1 cellular context compared by ENCODE assay signal in the genomic region with DNA sequence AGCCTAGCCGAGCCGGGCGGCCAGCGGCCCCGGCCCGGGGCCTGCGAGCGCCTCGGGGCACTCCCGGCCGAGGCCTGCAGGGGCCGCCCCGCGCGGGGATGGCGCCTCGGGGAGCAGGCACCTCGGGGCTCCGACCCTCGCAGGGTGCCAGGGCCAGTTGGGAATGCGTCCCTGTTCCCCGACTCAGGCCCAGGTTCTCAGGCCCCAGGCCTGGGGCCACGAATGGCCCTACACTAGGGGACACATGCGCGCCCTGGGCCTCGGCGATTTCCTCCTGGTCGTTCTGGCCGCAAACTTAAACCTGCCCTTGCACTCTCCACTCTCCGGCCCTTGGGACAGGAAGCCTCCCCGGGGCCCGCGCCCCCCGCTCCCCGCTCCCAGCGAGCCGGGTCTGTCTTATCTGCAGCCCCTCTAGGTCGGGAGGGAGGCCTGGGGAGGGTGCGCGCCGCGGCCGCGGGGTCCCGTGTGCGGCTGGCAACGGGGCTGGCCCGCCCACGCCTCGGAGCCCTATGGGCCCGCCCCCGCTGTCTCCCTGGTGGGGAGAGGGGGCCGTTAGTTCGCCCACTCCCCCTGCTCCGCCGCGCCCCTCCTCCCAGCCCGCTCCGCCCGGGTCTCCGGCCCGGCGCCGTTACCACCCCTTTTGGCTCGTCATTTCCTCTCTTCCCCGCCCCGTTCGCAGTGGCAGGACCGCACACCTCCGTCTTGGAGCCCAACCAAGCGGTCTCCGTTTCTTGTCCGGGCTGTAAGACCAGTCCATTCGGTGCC.
A peak's percentile ranks its signal among the peaks of the same experiment; 100 is the strongest.
TF ChIP-seq lines count a peak whose summit lies in the region.

No MANE protein-coding gene starts in this region.

TF ChIP-seq in GM12878, 131 proteins besides CTCF, POLR2A, EP300 and RAD21:
- TF ChIP-seq HDAC2 (IDR thresholded peaks at IDR 0.05) = peak; percentile 54; the same call in 1 of the 2 replicates
- TF ChIP-seq, protein P1, sequence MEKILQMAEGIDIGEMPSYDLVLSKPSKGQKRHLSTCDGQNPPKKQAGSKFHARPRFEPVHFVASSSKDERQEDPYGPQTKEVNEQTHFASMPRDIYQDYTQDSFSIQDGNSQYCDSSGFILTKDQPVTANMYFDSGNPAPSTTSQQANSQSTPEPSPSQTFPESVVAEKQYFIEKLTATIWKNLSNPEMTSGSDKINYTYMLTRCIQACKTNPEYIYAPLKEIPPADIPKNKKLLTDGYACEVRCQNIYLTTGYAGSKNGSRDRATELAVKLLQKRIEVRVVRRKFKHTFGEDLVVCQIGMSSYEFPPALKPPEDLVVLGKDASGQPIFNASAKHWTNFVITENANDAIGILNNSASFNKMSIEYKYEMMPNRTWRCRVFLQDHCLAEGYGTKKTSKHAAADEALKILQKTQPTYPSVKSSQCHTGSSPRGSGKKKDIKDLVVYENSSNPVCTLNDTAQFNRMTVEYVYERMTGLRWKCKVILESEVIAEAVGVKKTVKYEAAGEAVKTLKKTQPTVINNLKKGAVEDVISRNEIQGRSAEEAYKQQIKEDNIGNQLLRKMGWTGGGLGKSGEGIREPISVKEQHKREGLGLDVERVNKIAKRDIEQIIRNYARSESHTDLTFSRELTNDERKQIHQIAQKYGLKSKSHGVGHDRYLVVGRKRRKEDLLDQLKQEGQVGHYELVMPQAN (conservative IDR thresholded peaks at IDR 0.05) = peak; percentile 75
- no peak for TF ChIP-seq IRF4 (IDR thresholded peaks at IDR 0.05; ENCODE audit: low read depth, low read length)
- TF ChIP-seq PML (IDR thresholded peaks at IDR 0.05; ENCODE audit: low read length) = peak; percentile 83; the same call in 1 of the 2 replicates
- peak; percentile 33 for TF ChIP-seq MYC (IDR thresholded peaks at IDR 0.05; ENCODE audit: insufficient read depth, insufficient read length, insufficient replicate concordance, low read length, severe bottlenecking)
- TF ChIP-seq RELA (IDR thresholded peaks at IDR 0.05; ENCODE audit: borderline replicate concordance, partially characterized antibody) = peak; percentile 41
- TF ChIP-seq BACH1 (IDR thresholded peaks at IDR 0.05; ENCODE audit: borderline replicate concordance) = peak; percentile 68
- TF ChIP-seq ZBED1 (IDR thresholded peaks at IDR 0.05; ENCODE audit: borderline replicate concordance) = 0 out of 2 replicates have a peak, but pooled peaks have one; percentile 8
- no peak for TF ChIP-seq KAT2A (conservative IDR thresholded peaks at IDR 0.05; ENCODE audit: control insufficient read depth, low read depth, low read length)
- TF ChIP-seq LARP7 (IDR thresholded peaks at IDR 0.05) = peak; percentile 95
- peak; percentile 52 for TF ChIP-seq KLF5 (IDR thresholded peaks at IDR 0.05; ENCODE audit: partially characterized antibody)
- TF ChIP-seq POU2F2 (IDR thresholded peaks at IDR 0.05; ENCODE audit: borderline replicate concordance, low read depth, low read length) = peak; percentile 65; the same call in 2 of the 3 replicates
- peak; percentile 91 for TF ChIP-seq POLR2AphosphoS2 (IDR thresholded peaks at IDR 0.05; ENCODE audit: low read depth, low read length)
- peak in 1 of 2 experiments; percentile 94; a peak in 2 of 3 replicates for TF ChIP-seq EGR1 (IDR thresholded peaks at IDR 0.05; ENCODE audit: borderline replicate concordance in 1 of 2, low read depth in 2 of 2, low read length in 2 of 2)
- TF ChIP-seq NR2F1 (conservative IDR thresholded peaks at IDR 0.05) = peak; percentile 46; the same call in 1 of the 2 replicates
- TF ChIP-seq SP1 (IDR thresholded peaks at IDR 0.05; ENCODE audit: low read depth, low read length) = no peak
- TF ChIP-seq SIN3A (IDR thresholded peaks at IDR 0.05; ENCODE audit: low read depth, low read length) = peak; percentile 19; the same call in 1 of the 2 replicates
- TF ChIP-seq YY1 (IDR thresholded peaks at IDR 0.05; ENCODE audit: low read depth, low read length) = peak; percentile 45
- TF ChIP-seq ZNF207 (IDR thresholded peaks at IDR 0.05; ENCODE audit: borderline replicate concordance) = peak; percentile 69; the same call in 1 of the 2 replicates
- peak; percentile 95 for TF ChIP-seq SMARCA5 (IDR thresholded peaks at IDR 0.05)
- TF ChIP-seq BHLHE40 (IDR thresholded peaks at IDR 0.05; ENCODE audit: borderline replicate concordance in 1 of 2, low read depth in 2 of 2, low read length in 1 of 2) = peak; percentile 53 to 77; a peak in 3 of 4 replicates
- TF ChIP-seq CREB1 (IDR thresholded peaks at IDR 0.05; ENCODE audit: low read depth) = peak; percentile 78
- TF ChIP-seq RBBP5 (conservative IDR thresholded peaks at IDR 0.05) = no peak
- TF ChIP-seq NR2C2 (IDR thresholded peaks at IDR 0.05; ENCODE audit: borderline replicate concordance, control insufficient read depth, insufficient read length, low read depth) = no peak
- TF ChIP-seq BCL11A (IDR thresholded peaks at IDR 0.05; ENCODE audit: low read depth, low read length) = no peak
- 0 out of 2 replicates have a peak, but pooled peaks have one; percentile 16 for TF ChIP-seq TCF3 (IDR thresholded peaks at IDR 0.05; ENCODE audit: borderline replicate concordance, insufficient read depth, low read depth, low read length)
- TF ChIP-seq SMAD1 (IDR thresholded peaks at IDR 0.05; ENCODE audit: low read depth, partially characterized antibody) = peak; percentile 64
- peak; percentile 95 for TF ChIP-seq GATAD2B (conservative IDR thresholded peaks at IDR 0.05; ENCODE audit: low read depth)
- 0 out of 2 replicates have a peak, but pooled peaks have one; percentile 2 for TF ChIP-seq TBL1XR1 (IDR thresholded peaks at IDR 0.05; ENCODE audit: low read depth, low read length)
- TF ChIP-seq DPF2 (IDR thresholded peaks at IDR 0.05) = peak; percentile 83
- no peak for TF ChIP-seq SMAD5 (IDR thresholded peaks at IDR 0.05; ENCODE audit: low read depth)
- TF ChIP-seq POLR2AphosphoS5 (IDR thresholded peaks at IDR 0.05; ENCODE audit: low read length) = peak; percentile 92
- TF ChIP-seq FOXM1 (IDR thresholded peaks at IDR 0.05; ENCODE audit: low read depth, low read length) = no peak
- TF ChIP-seq, protein P2, sequence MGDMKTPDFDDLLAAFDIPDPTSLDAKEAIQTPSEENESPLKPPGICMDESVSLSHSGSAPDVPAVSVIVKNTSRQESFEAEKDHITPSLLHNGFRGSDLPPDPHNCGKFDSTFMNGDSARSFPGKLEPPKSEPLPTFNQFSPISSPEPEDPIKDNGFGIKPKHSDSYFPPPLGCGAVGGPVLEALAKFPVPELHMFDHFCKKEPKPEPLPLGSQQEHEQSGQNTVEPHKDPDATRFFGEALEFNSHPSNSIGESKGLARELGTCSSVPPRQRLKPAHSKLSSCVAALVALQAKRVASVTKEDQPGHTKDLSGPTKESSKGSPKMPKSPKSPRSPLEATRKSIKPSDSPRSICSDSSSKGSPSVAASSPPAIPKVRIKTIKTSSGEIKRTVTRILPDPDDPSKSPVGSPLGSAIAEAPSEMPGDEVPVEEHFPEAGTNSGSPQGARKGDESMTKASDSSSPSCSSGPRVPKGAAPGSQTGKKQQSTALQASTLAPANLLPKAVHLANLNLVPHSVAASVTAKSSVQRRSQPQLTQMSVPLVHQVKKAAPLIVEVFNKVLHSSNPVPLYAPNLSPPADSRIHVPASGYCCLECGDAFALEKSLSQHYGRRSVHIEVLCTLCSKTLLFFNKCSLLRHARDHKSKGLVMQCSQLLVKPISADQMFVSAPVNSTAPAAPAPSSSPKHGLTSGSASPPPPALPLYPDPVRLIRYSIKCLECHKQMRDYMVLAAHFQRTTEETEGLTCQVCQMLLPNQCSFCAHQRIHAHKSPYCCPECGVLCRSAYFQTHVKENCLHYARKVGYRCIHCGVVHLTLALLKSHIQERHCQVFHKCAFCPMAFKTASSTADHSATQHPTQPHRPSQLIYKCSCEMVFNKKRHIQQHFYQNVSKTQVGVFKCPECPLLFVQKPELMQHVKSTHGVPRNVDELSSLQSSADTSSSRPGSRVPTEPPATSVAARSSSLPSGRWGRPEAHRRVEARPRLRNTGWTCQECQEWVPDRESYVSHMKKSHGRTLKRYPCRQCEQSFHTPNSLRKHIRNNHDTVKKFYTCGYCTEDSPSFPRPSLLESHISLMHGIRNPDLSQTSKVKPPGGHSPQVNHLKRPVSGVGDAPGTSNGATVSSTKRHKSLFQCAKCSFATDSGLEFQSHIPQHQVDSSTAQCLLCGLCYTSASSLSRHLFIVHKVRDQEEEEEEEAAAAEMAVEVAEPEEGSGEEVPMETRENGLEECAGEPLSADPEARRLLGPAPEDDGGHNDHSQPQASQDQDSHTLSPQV (IDR thresholded peaks at IDR 0.05) = 0 out of 2 replicates have a peak, but pooled peaks have one; percentile 47
- no peak for TF ChIP-seq MEF2B (IDR thresholded peaks at IDR 0.05; ENCODE audit: partially characterized antibody, poor library complexity, severe bottlenecking)
- peak; percentile 91 for TF ChIP-seq TAF1 (IDR thresholded peaks at IDR 0.05; ENCODE audit: borderline replicate concordance, low read depth, low read length)
- TF ChIP-seq CREM (IDR thresholded peaks at IDR 0.05; ENCODE audit: low read depth) = peak; percentile 68
- peak; percentile 77; the same call in 1 of the 2 replicates for TF ChIP-seq CHD1 (IDR thresholded peaks at IDR 0.05; ENCODE audit: low read depth, low read length)
- 0 out of 2 replicates have a peak, but pooled peaks have one; percentile 29 for TF ChIP-seq RB1 (IDR thresholded peaks at IDR 0.05; ENCODE audit: borderline replicate concordance)
- TF ChIP-seq SPI1 (IDR thresholded peaks at IDR 0.05; ENCODE audit: borderline replicate concordance, insufficient read depth, low read depth, low read length) = peak; percentile 35; the same call in 1 of the 2 replicates
- TF ChIP-seq ZNF24 (IDR thresholded peaks at IDR 0.05) = 0 out of 2 replicates have a peak, but pooled peaks have one; percentile 20
- TF ChIP-seq RUNX3 (IDR thresholded peaks at IDR 0.05; ENCODE audit: low read length) = peak; percentile 52; the same call in 1 of the 2 replicates
- TF ChIP-seq, protein P3, sequence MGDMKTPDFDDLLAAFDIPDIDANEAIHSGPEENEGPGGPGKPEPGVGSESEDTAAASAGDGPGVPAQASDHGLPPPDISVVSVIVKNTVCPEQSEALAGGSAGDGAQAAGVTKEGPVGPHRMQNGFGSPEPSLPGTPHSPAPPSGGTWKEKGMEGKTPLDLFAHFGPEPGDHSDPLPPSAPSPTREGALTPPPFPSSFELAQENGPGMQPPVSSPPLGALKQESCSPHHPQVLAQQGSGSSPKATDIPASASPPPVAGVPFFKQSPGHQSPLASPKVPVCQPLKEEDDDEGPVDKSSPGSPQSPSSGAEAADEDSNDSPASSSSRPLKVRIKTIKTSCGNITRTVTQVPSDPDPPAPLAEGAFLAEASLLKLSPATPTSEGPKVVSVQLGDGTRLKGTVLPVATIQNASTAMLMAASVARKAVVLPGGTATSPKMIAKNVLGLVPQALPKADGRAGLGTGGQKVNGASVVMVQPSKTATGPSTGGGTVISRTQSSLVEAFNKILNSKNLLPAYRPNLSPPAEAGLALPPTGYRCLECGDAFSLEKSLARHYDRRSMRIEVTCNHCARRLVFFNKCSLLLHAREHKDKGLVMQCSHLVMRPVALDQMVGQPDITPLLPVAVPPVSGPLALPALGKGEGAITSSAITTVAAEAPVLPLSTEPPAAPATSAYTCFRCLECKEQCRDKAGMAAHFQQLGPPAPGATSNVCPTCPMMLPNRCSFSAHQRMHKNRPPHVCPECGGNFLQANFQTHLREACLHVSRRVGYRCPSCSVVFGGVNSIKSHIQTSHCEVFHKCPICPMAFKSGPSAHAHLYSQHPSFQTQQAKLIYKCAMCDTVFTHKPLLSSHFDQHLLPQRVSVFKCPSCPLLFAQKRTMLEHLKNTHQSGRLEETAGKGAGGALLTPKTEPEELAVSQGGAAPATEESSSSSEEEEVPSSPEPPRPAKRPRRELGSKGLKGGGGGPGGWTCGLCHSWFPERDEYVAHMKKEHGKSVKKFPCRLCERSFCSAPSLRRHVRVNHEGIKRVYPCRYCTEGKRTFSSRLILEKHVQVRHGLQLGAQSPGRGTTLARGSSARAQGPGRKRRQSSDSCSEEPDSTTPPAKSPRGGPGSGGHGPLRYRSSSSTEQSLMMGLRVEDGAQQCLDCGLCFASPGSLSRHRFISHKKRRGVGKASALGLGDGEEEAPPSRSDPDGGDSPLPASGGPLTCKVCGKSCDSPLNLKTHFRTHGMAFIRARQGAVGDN (IDR thresholded peaks at IDR 0.05) = peak; percentile 68
